Comparison of ENCODE assay signal across 2 cellular contexts in the genomic region with DNA sequence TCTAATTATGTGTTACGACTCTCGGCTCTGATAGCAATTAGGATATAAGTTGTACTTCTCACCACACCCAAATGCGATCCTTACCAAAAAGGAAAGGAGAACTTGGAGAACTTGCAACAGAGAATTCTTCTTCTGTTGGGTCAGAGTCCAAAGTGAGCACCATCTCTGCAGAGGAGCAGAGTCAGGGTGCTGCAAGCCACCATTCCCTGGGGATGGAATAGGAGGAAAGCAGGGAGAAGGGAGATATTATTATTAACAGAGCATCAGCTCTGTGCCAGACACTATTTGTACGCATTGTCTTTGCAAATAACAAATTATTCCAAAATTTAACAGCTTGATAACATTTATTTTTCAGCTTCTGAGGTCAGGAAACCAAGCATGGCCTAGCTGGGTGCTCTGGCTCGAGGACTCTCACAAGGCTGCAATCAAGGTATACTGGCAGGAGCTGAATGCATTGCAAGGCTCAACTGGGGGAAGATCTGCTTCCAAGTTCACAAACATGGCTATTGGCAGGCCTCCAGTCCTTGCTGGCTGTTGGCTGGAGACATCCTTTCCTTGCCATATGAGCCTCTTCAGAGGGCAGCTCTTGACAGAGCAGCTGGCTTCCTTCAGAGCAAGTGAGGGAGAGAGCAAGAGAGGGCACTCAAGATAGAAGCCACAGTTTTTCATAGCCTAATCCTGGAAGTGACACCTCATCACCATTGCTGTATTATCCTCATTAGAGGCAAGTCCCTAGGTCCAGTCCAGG.
TF ChIP-seq lines count a peak whose summit lies in the region.

No MANE protein-coding gene starts in this region.

TF ChIP-seq in SK-N-SH treated with all-trans-retinoic acid at 6 μM for 48 hours, 23 proteins besides CTCF, POLR2A, EP300 and RAD21 (continued from another document):
- TF ChIP-seq PATZ1 (CRISPR knock-in tag; IDR thresholded peaks at IDR 0.05; ENCODE audit: borderline replicate concordance) (no peak), ZC3H10 (CRISPR knock-in tag; IDR thresholded peaks at IDR 0.05) (no peak), TSHZ2 (CRISPR knock-in tag; IDR thresholded peaks at IDR 0.05) (no peak), OSR1 (CRISPR knock-in tag; IDR thresholded peaks at IDR 0.05) (no peak), TCF4 (CRISPR knock-in tag; IDR thresholded peaks at IDR 0.05; ENCODE audit: borderline replicate concordance) (no peak), CSDC2 (CRISPR knock-in tag; IDR thresholded peaks at IDR 0.05) (no peak), PPARA (CRISPR knock-in tag; IDR thresholded peaks at IDR 0.05; ENCODE audit: borderline replicate concordance) (no peak), BACH2 (CRISPR knock-in tag; IDR thresholded peaks at IDR 0.05; ENCODE audit: borderline replicate concordance) (no peak), RARB (CRISPR knock-in tag; IDR thresholded peaks at IDR 0.05) (no peak), ARNTL (CRISPR knock-in tag; IDR thresholded peaks at IDR 0.05; ENCODE audit: borderline replicate concordance, low read depth) (no peak), GLIS3 (CRISPR knock-in tag; IDR thresholded peaks at IDR 0.05) (no peak), TOX (CRISPR knock-in tag; IDR thresholded peaks at IDR 0.05; ENCODE audit: borderline replicate concordance) (no peak)
- TF ChIP-seq, protein P1, sequence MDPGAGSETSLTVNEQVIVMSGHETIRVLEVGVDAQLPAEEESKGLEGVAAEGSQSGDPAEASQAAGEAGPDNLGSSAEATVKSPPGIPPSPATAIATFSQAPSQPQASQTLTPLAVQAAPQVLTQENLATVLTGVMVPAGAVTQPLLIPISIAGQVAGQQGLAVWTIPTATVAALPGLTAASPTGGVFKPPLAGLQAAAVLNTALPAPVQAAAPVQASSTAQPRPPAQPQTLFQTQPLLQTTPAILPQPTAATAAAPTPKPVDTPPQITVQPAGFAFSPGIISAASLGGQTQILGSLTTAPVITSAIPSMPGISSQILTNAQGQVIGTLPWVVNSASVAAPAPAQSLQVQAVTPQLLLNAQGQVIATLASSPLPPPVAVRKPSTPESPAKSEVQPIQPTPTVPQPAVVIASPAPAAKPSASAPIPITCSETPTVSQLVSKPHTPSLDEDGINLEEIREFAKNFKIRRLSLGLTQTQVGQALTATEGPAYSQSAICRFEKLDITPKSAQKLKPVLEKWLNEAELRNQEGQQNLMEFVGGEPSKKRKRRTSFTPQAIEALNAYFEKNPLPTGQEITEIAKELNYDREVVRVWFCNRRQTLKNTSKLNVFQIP (CRISPR knock-in tag; IDR thresholded peaks at IDR 0.05; ENCODE audit: borderline replicate concordance, low read depth) = no peak
- TF ChIP-seq, protein P2, sequence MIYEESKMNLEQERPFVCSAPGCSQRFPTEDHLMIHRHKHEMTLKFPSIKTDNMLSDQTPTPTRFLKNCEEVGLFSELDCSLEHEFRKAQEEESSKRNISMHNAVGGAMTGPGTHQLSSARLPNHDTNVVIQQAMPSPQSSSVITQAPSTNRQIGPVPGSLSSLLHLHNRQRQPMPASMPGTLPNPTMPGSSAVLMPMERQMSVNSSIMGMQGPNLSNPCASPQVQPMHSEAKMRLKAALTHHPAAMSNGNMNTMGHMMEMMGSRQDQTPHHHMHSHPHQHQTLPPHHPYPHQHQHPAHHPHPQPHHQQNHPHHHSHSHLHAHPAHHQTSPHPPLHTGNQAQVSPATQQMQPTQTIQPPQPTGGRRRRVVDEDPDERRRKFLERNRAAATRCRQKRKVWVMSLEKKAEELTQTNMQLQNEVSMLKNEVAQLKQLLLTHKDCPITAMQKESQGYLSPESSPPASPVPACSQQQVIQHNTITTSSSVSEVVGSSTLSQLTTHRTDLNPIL (CRISPR knock-in tag; IDR thresholded peaks at IDR 0.05; ENCODE audit: low read depth) = no peak

TF ChIP-seq in SK-N-SH, 30 proteins besides CTCF, POLR2A, EP300 and RAD21 (continued from another document):
- TF ChIP-seq, protein P3, sequence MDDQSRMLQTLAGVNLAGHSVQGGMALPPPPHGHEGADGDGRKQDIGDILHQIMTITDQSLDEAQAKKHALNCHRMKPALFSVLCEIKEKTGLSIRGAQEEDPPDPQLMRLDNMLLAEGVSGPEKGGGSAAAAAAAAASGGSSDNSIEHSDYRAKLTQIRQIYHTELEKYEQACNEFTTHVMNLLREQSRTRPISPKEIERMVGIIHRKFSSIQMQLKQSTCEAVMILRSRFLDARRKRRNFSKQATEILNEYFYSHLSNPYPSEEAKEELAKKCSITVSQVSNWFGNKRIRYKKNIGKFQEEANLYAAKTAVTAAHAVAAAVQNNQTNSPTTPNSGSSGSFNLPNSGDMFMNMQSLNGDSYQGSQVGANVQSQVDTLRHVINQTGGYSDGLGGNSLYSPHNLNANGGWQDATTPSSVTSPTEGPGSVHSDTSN (IDR thresholded peaks at IDR 0.05) = no peak
- no peak for TF ChIP-seq MEF2A (IDR thresholded peaks at IDR 0.05; ENCODE audit: borderline replicate concordance, low read depth)
- TF ChIP-seq SMC3 (IDR thresholded peaks at IDR 0.05; ENCODE audit: low read depth, low read length) = no peak
- TF ChIP-seq ELF1 (IDR thresholded peaks at IDR 0.05) = no peak
- no peak for TF ChIP-seq JUND (IDR thresholded peaks at IDR 0.05)
- TF ChIP-seq GATA2 (CRISPR knock-in tag; IDR thresholded peaks at IDR 0.05) = no peak
- TF ChIP-seq ZBTB33 (IDR thresholded peaks at IDR 0.05; ENCODE audit: borderline replicate concordance, low read depth) = no peak
- no peak for TF ChIP-seq TEAD4 (IDR thresholded peaks at IDR 0.05; ENCODE audit: borderline replicate concordance, insufficient read depth)
- TF ChIP-seq, protein P4, sequence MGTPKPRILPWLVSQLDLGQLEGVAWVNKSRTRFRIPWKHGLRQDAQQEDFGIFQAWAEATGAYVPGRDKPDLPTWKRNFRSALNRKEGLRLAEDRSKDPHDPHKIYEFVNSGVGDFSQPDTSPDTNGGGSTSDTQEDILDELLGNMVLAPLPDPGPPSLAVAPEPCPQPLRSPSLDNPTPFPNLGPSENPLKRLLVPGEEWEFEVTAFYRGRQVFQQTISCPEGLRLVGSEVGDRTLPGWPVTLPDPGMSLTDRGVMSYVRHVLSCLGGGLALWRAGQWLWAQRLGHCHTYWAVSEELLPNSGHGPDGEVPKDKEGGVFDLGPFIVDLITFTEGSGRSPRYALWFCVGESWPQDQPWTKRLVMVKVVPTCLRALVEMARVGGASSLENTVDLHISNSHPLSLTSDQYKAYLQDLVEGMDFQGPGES (IDR thresholded peaks at IDR 0.05; ENCODE audit: low read depth, low read length) = no peak
